Comparison of ENCODE assay signal across 15 cellular contexts in the genomic region with DNA sequence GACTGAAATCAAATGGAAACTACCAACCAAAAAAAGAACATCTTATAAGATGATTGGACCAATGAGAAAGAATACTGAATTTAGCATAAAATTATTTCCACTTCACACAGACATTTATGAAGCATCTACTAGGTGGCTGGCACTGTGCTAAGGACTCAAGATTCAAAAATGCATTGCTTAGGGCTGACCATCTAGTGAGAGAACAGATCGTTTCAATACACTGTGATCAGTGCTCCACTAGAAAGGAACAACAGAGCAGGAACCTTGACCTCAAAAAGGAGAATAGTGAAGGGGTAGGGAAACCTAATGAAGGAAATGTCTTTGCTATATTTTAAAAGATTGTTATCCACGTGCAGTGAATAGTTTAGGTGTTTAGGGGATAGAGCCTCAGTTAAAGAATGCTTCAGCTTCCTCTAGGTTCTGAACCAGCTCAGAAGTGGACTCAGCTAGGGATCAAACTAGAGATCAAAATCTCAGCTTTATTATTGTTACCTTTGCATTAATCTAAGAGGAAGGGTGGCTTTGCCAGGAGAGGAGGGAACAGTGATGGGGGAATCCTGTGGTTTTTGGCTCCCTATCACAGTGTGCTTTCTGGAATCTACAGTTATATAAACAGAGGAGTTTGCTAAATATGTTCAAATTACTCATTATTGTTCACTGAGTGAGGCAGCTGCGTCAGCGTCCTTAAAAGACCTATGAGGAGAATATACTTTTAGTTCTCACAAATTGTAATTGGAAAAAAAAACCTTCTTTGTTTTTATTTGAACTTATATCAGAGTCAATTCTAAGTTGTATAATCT. TPM values are rescaled to one million over a fixed set of nuclear protein-coding genes. Genes with fewer than 3 reads are reported as not detected.
DNase-seq lines count a peak whose midpoint lies in the region; ATAC-seq, FAIRE-seq and TF ChIP-seq lines count a peak whose summit lies in the region.
"Had no signal": no experiment of that assay in that cellular context is flagged by ENCODE, and none has a peak within 500 bp of the region (broad histone marks: within the 10 kb centered on the region; RNA-seq: fewer than 3 reads in every experiment).

No MANE protein-coding gene starts in this region.

- POLR2A ChIA-PET in HEK293T (lab: Yijun Ruan, JAX) = no interaction called here

- H3K4me3 ChIP-seq in cardiac fibroblast (replicated peaks in 1 of 2; ENCODE audit: low read depth in 2 of 2, low read length in 2 of 2) = no peak overlapping the region
- H3K4me3 ChIP-seq: cardiac muscle cell had no signal

- FAIRE-seq in D721Med (lab: Jason Lieb, UNC) = no peak

- CTCF ChIA-PET in HEK293T (lab: Yijun Ruan, JAX) = no interaction called here

- TF ChIP-seq CTCF in cardiac fibroblast (IDR thresholded peaks at IDR 0.05; ENCODE audit: low read depth, low read length) = no peak
- TF ChIP-seq CTCF in omental fat pad (IDR thresholded peaks at IDR 0.05) = no peak
- no peak for TF ChIP-seq CTCF in D721Med (IDR thresholded peaks at IDR 0.05; ENCODE audit: insufficient read depth, missing control alignments)

- peak; percentile 60 for DNase-seq in COR-L47 (lab: John Stamatoyannopoulos, UW)
- peak; percentile 86 for DNase-seq in NCI-H2081 treated with DMSO at 0.1 percent for 48 hours (lab: John Stamatoyannopoulos, UW)
- peak; percentile 77 to 89 for DNase-seq in cardiac fibroblast (ENCODE audit: low read depth in 2 of 2)
- DNase-seq in omental fat pad (ENCODE audit: low spot score) = no peak
- DNase-seq in HEK293T (ENCODE audit: extremely low spot score) = no peak
- no peak for DNase-seq in D721Med (ENCODE audit: insufficient read length, low spot score)
- DNase-seq in stimulated activated CD4-positive, alpha-beta T cell treated with anti-CD3 and anti-CD28 coated beads, Interleukin-2, amount 100 ng/mL, for 48 hours = no peak
- no peak for DNase-seq in activated CD4-positive, alpha-beta T cell treated with anti-CD3 and anti-CD28 coated beads, Interleukin-2, amount 50 U/mL, for 48 hours
- DNase-seq: DND-41, glutamatergic neuron, MM.1S, NCI-H82, small intestine had no signal

- peak; percentile 68 for ATAC-seq in omental fat pad (ENCODE audit: low FRiP score)

TF ChIP-seq in HEK293T, 16 proteins besides CTCF, POLR2A, EP300 and RAD21:
- TF ChIP-seq L3MBTL2 (conservative IDR thresholded peaks at IDR 0.05) (no peak), FOXA1 (IDR thresholded peaks at IDR 0.05) (no peak), TARDBP (IDR thresholded peaks at IDR 0.05) (no peak), LEF1 (IDR thresholded peaks at IDR 0.05; ENCODE audit: borderline replicate concordance) (no peak), SUZ12 (IDR thresholded peaks at IDR 0.05) (no peak), FOXK2 (IDR thresholded peaks at IDR 0.05) (no peak), SP1 (IDR thresholded peaks at IDR 0.05) (no peak), ARNT (IDR thresholded peaks at IDR 0.05) (no peak), BHLHE40 (IDR thresholded peaks at IDR 0.05; ENCODE audit: borderline replicate concordance) (no peak), CTBP1 (IDR thresholded peaks at IDR 0.05; ENCODE audit: borderline replicate concordance) (no peak), HDGF (IDR thresholded peaks at IDR 0.05; ENCODE audit: borderline replicate concordance) (no peak), NFRKB (IDR thresholded peaks at IDR 0.05) (no peak), ELF4 (IDR thresholded peaks at IDR 0.05) (no peak), FOXM1 (IDR thresholded peaks at IDR 0.05; ENCODE audit: borderline replicate concordance) (no peak), ZNF384 (IDR thresholded peaks at IDR 0.05) (no peak)
- TF ChIP-seq, protein P1, sequence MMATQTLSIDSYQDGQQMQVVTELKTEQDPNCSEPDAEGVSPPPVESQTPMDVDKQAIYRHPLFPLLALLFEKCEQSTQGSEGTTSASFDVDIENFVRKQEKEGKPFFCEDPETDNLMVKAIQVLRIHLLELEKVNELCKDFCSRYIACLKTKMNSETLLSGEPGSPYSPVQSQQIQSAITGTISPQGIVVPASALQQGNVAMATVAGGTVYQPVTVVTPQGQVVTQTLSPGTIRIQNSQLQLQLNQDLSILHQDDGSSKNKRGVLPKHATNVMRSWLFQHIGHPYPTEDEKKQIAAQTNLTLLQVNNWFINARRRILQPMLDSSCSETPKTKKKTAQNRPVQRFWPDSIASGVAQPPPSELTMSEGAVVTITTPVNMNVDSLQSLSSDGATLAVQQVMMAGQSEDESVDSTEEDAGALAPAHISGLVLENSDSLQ (IDR thresholded peaks at IDR 0.05) = no peak

RNA-seq across cellular contexts. Expression of gene BBS5, which starts 16.2 kb away (rescaled TPM):
- 10 to 100 TPM in 1 of 4 donors, 1 to 10 TPM in 3; 4.3 to 11.3 (median 6.0) TPM for total RNA-seq in omental fat pad

RNA-seq across cellular contexts. Expression of gene KLHL41, which starts 46.4 kb away (rescaled TPM):
- total RNA-seq in omental fat pad = 1 to 10 TPM in 1 of 4 donors, under 1 TPM in 2, not detected in 1; 0.19 to 1.4 (median 0.72) TPM
- total RNA-seq: T-helper 2 cell treated with Interferon-gamma antibody and Interleukin-4, amounts not matched to agents 100 ng/mL and 5 ng/mL, for 36 hours had no signal

Comparison
In these comparisons a context has a peak if more than half of its experiments do, and no peak if none do; other contexts are left out.
1. DNase-seq: peak in COR-L47 (single experiment), NCI-H2081 treated with DMSO at 0.1 percent for 48 hours (single experiment) and cardiac fibroblast (2 of 2); none in omental fat pad (single experiment), HEK293T (single experiment), D721Med (single experiment), stimulated activated CD4-positive, alpha-beta T cell treated with anti-CD3 and anti-CD28 coated beads, Interleukin-2, amount 100 ng/mL, for 48 hours (0 of 2) and activated CD4-positive, alpha-beta T cell treated with anti-CD3 and anti-CD28 coated beads, Interleukin-2, amount 50 U/mL, for 48 hours (0 of 2).